In the genomic region with DNA sequence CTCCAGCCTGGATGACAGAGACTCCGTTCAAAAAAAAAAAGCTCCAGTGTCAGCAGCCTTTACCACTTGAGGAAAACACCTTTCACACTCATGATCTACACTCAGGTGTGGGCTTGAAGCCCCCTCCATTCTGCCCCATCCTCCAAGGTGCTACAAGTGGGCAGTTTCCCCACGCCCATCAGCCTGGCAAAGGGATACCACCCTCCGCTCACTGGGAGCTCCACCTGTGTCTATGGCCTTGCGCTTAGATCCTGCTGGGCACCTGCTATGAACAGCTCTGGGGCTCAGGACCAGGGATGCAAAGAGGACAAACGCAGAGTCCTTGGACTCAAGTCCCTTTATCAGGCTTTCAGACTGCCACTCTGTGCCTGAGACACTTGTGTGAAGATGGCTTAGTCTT, we compare ENCODE assay signal across 25 cellular contexts.
"Had no signal": no experiment of that assay in that cellular context is flagged by ENCODE, and none has a peak within 500 bp of the region (broad histone marks: within the 10 kb centered on the region; RNA-seq: fewer than 3 reads in every experiment).

No MANE protein-coding gene starts in this region.

- H3K9me3 Mint-ChIP-seq: activated CD4-positive, alpha-beta T cell treated with anti-CD3 and anti-CD28 coated beads, Interleukin-2, amount 10 ng/mL, durations not matched to agents 7 days and 5 days; dendritic cell treated with granulocyte-macrophage colony-stimulating factor and Interleukin-4, amounts not matched to agents 40 ng/mL and 50 ng/mL, for 4 days; endodermal cell had no signal

- H3K27me3 ChIP-seq: brain microvascular endothelial cell, dorsolateral prefrontal cortex had no signal

- H3K4me3 Mint-ChIP-seq: activated CD4-positive, alpha-beta memory T cell treated with anti-CD3 and anti-CD28 coated beads, Interleukin-2, amount 10 ng/mL, durations not matched to agents 7 days and 5 days; activated CD4-positive, alpha-beta T cell treated with anti-CD3 and anti-CD28 coated beads for 36 hours; activated CD4-positive, alpha-beta T cell treated with anti-CD3 and anti-CD28 coated beads, Interleukin-2, amount 10 ng/mL, durations not matched to agents 7 days and 5 days; activated naive CD8-positive, alpha-beta T cell; activated T-cell treated with anti-CD3 and anti-CD28 coated beads, Interleukin-2, amount 50 U/mL, for 72 hours; central memory CD8-positive, alpha-beta T cell; dendritic cell treated with granulocyte-macrophage colony-stimulating factor and Interleukin-4, amounts not matched to agents 40 ng/mL and 50 ng/mL, for 4 days; endodermal cell had no signal

- H3K36me3 Mint-ChIP-seq: activated naive CD8-positive, alpha-beta T cell had no signal

- ATAC-seq: activated CD4-positive, alpha-beta T cell treated with anti-CD3 and anti-CD28 coated beads for 36 hours; activated T-cell treated with anti-CD3 and anti-CD28 coated beads, Interleukin-2, amount 50 U/mL, for 72 hours; esophagus mucosa had no signal

- H3K27me3 Mint-ChIP-seq: activated CD4-positive, alpha-beta memory T cell treated with anti-CD3 and anti-CD28 coated beads, Interleukin-2, amount 10 ng/mL, durations not matched to agents 7 days and 5 days; activated CD4-positive, alpha-beta T cell treated with anti-CD3 and anti-CD28 coated beads for 36 hours; activated naive CD8-positive, alpha-beta T cell; central memory CD8-positive, alpha-beta T cell had no signal

- H3K36me3 ChIP-seq: brain microvascular endothelial cell had no signal

- H3K4me3 ChIP-seq: coronary artery, dorsolateral prefrontal cortex had no signal

- H3K27ac Mint-ChIP-seq: activated CD4-positive, alpha-beta memory T cell treated with anti-CD3 and anti-CD28 coated beads, Interleukin-2, amount 10 ng/mL, durations not matched to agents 7 days and 5 days; activated CD4-positive, alpha-beta T cell treated with anti-CD3 and anti-CD28 coated beads for 36 hours; activated CD4-positive, alpha-beta T cell treated with anti-CD3 and anti-CD28 coated beads, Interleukin-2, amount 10 ng/mL, durations not matched to agents 7 days and 5 days; activated naive CD8-positive, alpha-beta T cell; activated T-cell treated with anti-CD3 and anti-CD28 coated beads, Interleukin-2, amount 50 U/mL, for 72 hours; dendritic cell treated with granulocyte-macrophage colony-stimulating factor and Interleukin-4, amounts not matched to agents 40 ng/mL and 50 ng/mL, for 4 days; endodermal cell had no signal

- DNase-seq: activated CD4-positive, alpha-beta memory T cell treated with anti-CD3 and anti-CD28 coated beads, Interleukin-2, amount 10 ng/mL, durations not matched to agents 7 days and 5 days; activated CD4-positive, alpha-beta T cell treated with anti-CD3 and anti-CD28 coated beads for 36 hours; activated CD4-positive, alpha-beta T cell treated with anti-CD3 and anti-CD28 coated beads, Interleukin-2, amount 10 ng/mL, durations not matched to agents 7 days and 5 days; activated CD4-positive, alpha-beta T cell treated with anti-CD3 and anti-CD28 coated beads, Interleukin-2, amount 50 U/mL, for 4 hours; activated CD4-positive, CD25-positive, alpha-beta regulatory T cell; activated CD4-positive, CD25-positive, alpha-beta regulatory T cell treated with anti-CD3 and anti-CD28 coated beads, Interleukin-2, amount 50 U/mL, for 72 hours; activated effector memory CD4-positive, alpha-beta T cell treated with Interleukin-2 at 50 U/mL for 16 hours; activated gamma-delta T cell treated with Interleukin-2 at 50 U/mL for 16 hours; activated naive CD4-positive, alpha-beta T cell treated with anti-CD3 and anti-CD28 coated beads, Interleukin-2, amount 50 U/mL, for 16 hours; activated naive CD4-positive, alpha-beta T cell treated with Interleukin-2 at 50 U/mL for 16 hours; activated T-cell treated with anti-CD3 and anti-CD28 coated beads, Interleukin-2, amount 50 U/mL, for 1 hour; activated T-cell treated with anti-CD3 and anti-CD28 coated beads, Interleukin-2, amount 50 U/mL, for 72 hours; amniotic stem cell; anterior cingulate cortex; brain microvascular endothelial cell; dorsolateral prefrontal cortex; effector memory CD4-positive, alpha-beta T cell; endodermal cell; foreskin fibroblast; T-helper 2 cell had no signal

- H3K27ac ChIP-seq: brain microvascular endothelial cell, coronary artery, dorsolateral prefrontal cortex had no signal
